In genomic region chr11:4916581-4916980, GRCh38 we compare ENCODE assay signal across 24 cellular contexts. TPM values are rescaled to one million over a fixed set of nuclear protein-coding genes. Genes with fewer than 3 reads are reported as not detected.
"Had no signal": no experiment of that assay in that cellular context is flagged by ENCODE, and none has a peak within 500 bp of the region (broad histone marks: within the 10 kb centered on the region; RNA-seq: fewer than 3 reads in every experiment).

No MANE protein-coding gene starts in this region.

- H3K9me3 ChIP-seq: Peyer's patch, SJSA1 had no signal

- DNase-seq: activated CD4-positive, alpha-beta T cell treated with anti-CD3 and anti-CD28 coated beads for 4 hours; activated CD8-positive, alpha-beta memory T cell treated with anti-CD3 and anti-CD28 coated beads, Interleukin-2, amount 50 U/mL, for 4 hours; activated CD8-positive, alpha-beta T cell treated with anti-CD3 and anti-CD28 coated beads for 36 hours; activated gamma-delta T cell treated with Interleukin-2 at 50 U/mL for 16 hours; activated naive CD4-positive, alpha-beta T cell treated with anti-CD3 and anti-CD28 coated beads, Interleukin-2, amount 10 ng/mL, durations not matched to agents 7 days and 5 days; activated naive CD8-positive, alpha-beta T cell treated with anti-CD3 and anti-CD28 coated beads for 36 hours; activated T-cell treated with anti-CD3 and anti-CD28 coated beads, Interleukin-2, amount 50 U/mL, for 72 hours; caudate nucleus; NCI-H1092; NCI-H1417 treated with DMSO at 0.1 percent for 48 hours; NCI-H1694 treated with DMSO at 0.1 percent for 48 hours; NCI-H2029 treated with DMSO at 0.1 percent for 48 hours; NCI-H345; NCI-H510A; Peyer's patch; SHP77; SW 1271 had no signal

- H3K4me2 ChIP-seq: KMS-11 had no signal

- ATAC-seq: activated CD4-positive, CD25-positive, alpha-beta regulatory T cell treated with anti-CD3 and anti-CD28 coated beads, Interleukin-2, amount 50 U/mL, for 24 hours; activated CD8-positive, alpha-beta T cell treated with anti-CD3 and anti-CD28 coated beads for 36 hours; activated T-cell treated with anti-CD3 and anti-CD28 coated beads, Interleukin-2, amount 50 U/mL, for 72 hours; SK-N-SH treated with all-trans-retinoic acid at 6 μM for 48 hours had no signal

- H3K27me3 ChIP-seq: Peyer's patch had no signal

- H3K4me1 ChIP-seq: Peyer's patch, SJSA1 had no signal

- H3K9ac ChIP-seq: KMS-11 had no signal

- H3K36me3 ChIP-seq: Peyer's patch, SJSA1 had no signal

- H3K27ac ChIP-seq: KMS-11, Peyer's patch, SJSA1 had no signal

- H3K4me3 ChIP-seq: Peyer's patch, SJSA1 had no signal

RNA-seq across cellular contexts. Expression of gene OR51G2, which starts 2.6 kb away (rescaled TPM):
- total RNA-seq: activated CD8-positive, alpha-beta T cell treated with anti-CD3 and anti-CD28 coated beads for 36 hours; activated naive CD8-positive, alpha-beta T cell treated with anti-CD3 and anti-CD28 coated beads for 36 hours; activated T-cell treated with anti-CD3 and anti-CD28 coated beads, Interleukin-2, amount 50 U/mL, for 72 hours; activated T-helper 2 cell treated with anti-CD3 and anti-CD28 coated beads, Interferon-gamma antibody, Interleukin-2, Interleukin-4, amounts not matched to agents 10 μg/mL and 5 μg/mL and 100 μg/mL, durations not matched to agents 14 hours and 24 hours and 36 hours; MCF 10A; Peyer's patch; SJSA1 had no signal
- polyA plus RNA-seq: adipose tissue had no signal

RNA-seq across cellular contexts. Expression of gene OR51G1, which starts 7.6 kb away (rescaled TPM):
- total RNA-seq: activated CD8-positive, alpha-beta T cell treated with anti-CD3 and anti-CD28 coated beads for 36 hours; activated naive CD8-positive, alpha-beta T cell treated with anti-CD3 and anti-CD28 coated beads for 36 hours; activated T-cell treated with anti-CD3 and anti-CD28 coated beads, Interleukin-2, amount 50 U/mL, for 72 hours; activated T-helper 2 cell treated with anti-CD3 and anti-CD28 coated beads, Interferon-gamma antibody, Interleukin-2, Interleukin-4, amounts not matched to agents 10 μg/mL and 5 μg/mL and 100 μg/mL, durations not matched to agents 14 hours and 24 hours and 36 hours; MCF 10A; Peyer's patch; SJSA1 had no signal
- polyA plus RNA-seq: adipose tissue had no signal

RNA-seq across cellular contexts. Expression of gene OR51A7, which starts 13.0 kb away (rescaled TPM):
- total RNA-seq: activated CD8-positive, alpha-beta T cell treated with anti-CD3 and anti-CD28 coated beads for 36 hours; activated naive CD8-positive, alpha-beta T cell treated with anti-CD3 and anti-CD28 coated beads for 36 hours; activated T-cell treated with anti-CD3 and anti-CD28 coated beads, Interleukin-2, amount 50 U/mL, for 72 hours; activated T-helper 2 cell treated with anti-CD3 and anti-CD28 coated beads, Interferon-gamma antibody, Interleukin-2, Interleukin-4, amounts not matched to agents 10 μg/mL and 5 μg/mL and 100 μg/mL, durations not matched to agents 14 hours and 24 hours and 36 hours; MCF 10A; Peyer's patch; SJSA1 had no signal
- polyA plus RNA-seq: adipose tissue had no signal

RNA-seq across cellular contexts. Expression of gene OR51A4, which starts 30.8 kb away (rescaled TPM):
- total RNA-seq: activated CD8-positive, alpha-beta T cell treated with anti-CD3 and anti-CD28 coated beads for 36 hours; activated naive CD8-positive, alpha-beta T cell treated with anti-CD3 and anti-CD28 coated beads for 36 hours; activated T-cell treated with anti-CD3 and anti-CD28 coated beads, Interleukin-2, amount 50 U/mL, for 72 hours; activated T-helper 2 cell treated with anti-CD3 and anti-CD28 coated beads, Interferon-gamma antibody, Interleukin-2, Interleukin-4, amounts not matched to agents 10 μg/mL and 5 μg/mL and 100 μg/mL, durations not matched to agents 14 hours and 24 hours and 36 hours; MCF 10A; Peyer's patch; SJSA1 had no signal
- polyA plus RNA-seq: adipose tissue had no signal

RNA-seq across cellular contexts. Expression of gene OR51T1, which starts 34.9 kb away (rescaled TPM):
- total RNA-seq: activated CD8-positive, alpha-beta T cell treated with anti-CD3 and anti-CD28 coated beads for 36 hours; activated naive CD8-positive, alpha-beta T cell treated with anti-CD3 and anti-CD28 coated beads for 36 hours; activated T-cell treated with anti-CD3 and anti-CD28 coated beads, Interleukin-2, amount 50 U/mL, for 72 hours; activated T-helper 2 cell treated with anti-CD3 and anti-CD28 coated beads, Interferon-gamma antibody, Interleukin-2, Interleukin-4, amounts not matched to agents 10 μg/mL and 5 μg/mL and 100 μg/mL, durations not matched to agents 14 hours and 24 hours and 36 hours; MCF 10A; Peyer's patch; SJSA1 had no signal
- polyA plus RNA-seq: adipose tissue had no signal
